In the genomic region with DNA sequence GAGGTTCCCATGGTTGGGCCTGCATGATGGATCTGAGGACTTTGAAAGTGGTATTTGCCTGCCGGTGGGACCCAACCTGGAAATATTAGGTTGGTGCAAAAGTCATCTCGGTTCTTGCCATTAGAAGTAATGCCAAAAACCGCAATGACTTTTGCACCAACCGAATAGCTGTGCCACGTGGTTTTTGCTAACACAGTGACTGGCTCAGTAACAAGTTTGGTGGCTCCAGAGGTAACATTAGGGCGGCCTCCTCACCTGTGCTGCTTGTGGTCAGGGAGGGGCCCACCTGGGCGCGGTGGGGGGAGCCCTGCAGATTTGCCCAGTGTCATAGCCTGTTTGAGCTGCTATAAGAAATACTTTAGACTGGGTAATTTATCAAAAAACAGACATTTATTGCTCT, we compare ENCODE assay signal across 13 cellular contexts.
DNase-seq lines count a peak whose midpoint lies in the region; ATAC-seq and TF ChIP-seq lines count a peak whose summit lies in the region.
"Had no signal": no experiment of that assay in that cellular context is flagged by ENCODE, and none has a peak within 500 bp of the region (broad histone marks: within the 10 kb centered on the region; RNA-seq: fewer than 3 reads in every experiment).

No MANE protein-coding gene starts in this region.

- H3K27ac ChIP-seq in ACC112 (ENCODE audit: low read depth, low read length) = no peak overlapping the region
- H3K27ac ChIP-seq in duodenal mucosa (ENCODE audit: low read depth, low read length) = peak overlapping the region; percentile 79
- peak overlapping the region; percentile 74 for H3K27ac ChIP-seq in muscle layer of duodenum (ENCODE audit: low read length)
- H3K27ac ChIP-seq: WERI-Rb-1 had no signal

- H3K4me1 ChIP-seq in ACC112 (ENCODE audit: control insufficient read depth, insufficient read depth, low read length, unreplicated experiment) (peaks cover 20% of the 10 kb centered on the region), duodenal mucosa (ENCODE audit: control insufficient read depth in 1 of 2, insufficient read depth in 2 of 2, low read length in 2 of 2) (peaks cover 34 to 42% of the 10 kb centered on the region in 2 donors), muscle layer of duodenum (ENCODE audit: control insufficient read depth in 1 of 2, insufficient read depth in 2 of 2, low read length in 2 of 2) (no peaks in the 10 kb centered on the region)
- H3K4me1 ChIP-seq: uterus had no signal

- H3K79me2 ChIP-seq in ACC112 (ENCODE audit: control insufficient read depth, insufficient read depth, low read length, unreplicated experiment) = no peaks in the 10 kb centered on the region

- H3K27me3 ChIP-seq in ACC112 (ENCODE audit: insufficient read depth, low read length) = no peaks in the 10 kb centered on the region
- no peaks in the 10 kb centered on the region for H3K27me3 ChIP-seq in duodenal mucosa (ENCODE audit: control insufficient read depth in 1 of 2, insufficient read depth in 2 of 2, low read length in 2 of 2)
- no peaks in the 10 kb centered on the region for H3K27me3 ChIP-seq in muscle layer of duodenum (ENCODE audit: low read depth, low read length)
- H3K27me3 ChIP-seq: uterus had no signal

- H3K9me3 ChIP-seq in duodenal mucosa (ENCODE audit: control insufficient read depth in 1 of 2, low read length in 2 of 2) (no peaks in the 10 kb centered on the region), muscle layer of duodenum (ENCODE audit: control insufficient read depth in 1 of 2, low read length in 2 of 2) (peaks cover 0 to under 1% of the 10 kb centered on the region in 2 donors)
- H3K9me3 ChIP-seq: uterus had no signal

- H3K36me3 ChIP-seq in ACC112 (ENCODE audit: insufficient read depth, low read length) (no peaks in the 10 kb centered on the region), duodenal mucosa (ENCODE audit: control insufficient read depth in 1 of 2, insufficient read depth in 2 of 2, low read length in 2 of 2) (no peaks in the 10 kb centered on the region), muscle layer of duodenum (ENCODE audit: control insufficient read depth in 1 of 2, insufficient read depth in 2 of 2, low read length in 2 of 2) (peaks cover 0 to 3% of the 10 kb centered on the region in 2 donors)
- H3K36me3 ChIP-seq: uterus, WERI-Rb-1 had no signal

- no peak for TF ChIP-seq POLR2A in NB4 (IDR thresholded peaks at IDR 0.05; ENCODE audit: extremely low read depth, insufficient read length)

- no peak overlapping the region for H2AFZ ChIP-seq in ACC112 (ENCODE audit: low read length, unreplicated experiment)

- no peak for ATAC-seq in HG03442 (IDR thresholded peaks at IDR 0.05; ENCODE audit: unreplicated experiment)

- TF ChIP-seq CTCF in NB4 (IDR thresholded peaks at IDR 0.05; ENCODE audit: low read depth, low read length) = no peak

- DNase-seq in NB4 (ENCODE audit: low read depth) (peak; percentile 18), EL (no peak), islet precursor cell (no peak)
- DNase-seq in activated CD4-positive, alpha-beta T cell treated with anti-CD3 and anti-CD28 coated beads, Interleukin-2, amount 50 U/mL, for 4 hours = no peak
- DNase-seq: H9, NCI-H1105 treated with DMSO at 0.1 percent for 48 hours, NCI-H526 treated with DMSO at 0.1 percent for 48 hours, uterus, WERI-Rb-1 had no signal

- H3K4me3 ChIP-seq in ACC112 (ENCODE audit: low read depth, low read length) (peak overlapping the region; percentile 81), NB4 (ENCODE audit: low read depth, low read length) (no peak overlapping the region), duodenal mucosa (ENCODE audit: low read depth in 1 of 2, low read length in 2 of 2) (peak overlapping the region; percentile 64 to 76), muscle layer of duodenum (ENCODE audit: low read depth in 1 of 2, low read length in 2 of 2) (peak overlapping the region; percentile 59 to 66)

- peak overlapping the region in 1 of 2 donors; percentile 80 for H3K9ac ChIP-seq in duodenal mucosa (ENCODE audit: low read depth in 1 of 2, low read length in 2 of 2)
